ENCODE assay signal across 21 cellular contexts in the genomic region with DNA sequence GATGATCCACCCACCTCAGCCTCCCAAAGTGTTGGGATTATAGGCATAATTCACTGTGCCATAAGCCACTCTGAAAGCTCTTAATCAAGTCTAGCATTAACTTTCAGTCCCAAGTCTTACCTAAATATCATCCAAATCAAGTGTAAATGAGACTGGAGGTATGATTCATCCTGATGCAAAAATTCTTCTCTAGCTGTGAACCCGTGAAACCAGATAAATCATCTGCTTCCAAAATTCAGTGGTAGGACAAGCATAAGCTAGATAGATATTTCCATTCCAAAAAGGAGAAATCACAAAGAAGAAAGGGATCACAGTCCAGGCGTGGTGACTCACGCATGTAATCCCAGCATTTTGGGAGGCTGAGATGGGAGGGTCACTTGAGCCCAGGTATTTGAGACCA. TPM values are rescaled to one million over a fixed set of nuclear protein-coding genes. Genes with fewer than 3 reads are reported as not detected.
DNase-seq lines count a peak whose midpoint lies in the region; ATAC-seq and TF ChIP-seq lines count a peak whose summit lies in the region.
"Had no signal": no experiment of that assay in that cellular context is flagged by ENCODE, and none has a peak within 500 bp of the region (broad histone marks: within the 10 kb centered on the region; RNA-seq: fewer than 3 reads in every experiment).

No MANE protein-coding gene starts in this region.

- H3K27me3 ChIP-seq in adrenal gland (no peaks in the 10 kb centered on the region), suprapubic skin (no peaks in the 10 kb centered on the region), endodermal cell (ENCODE audit: control insufficient read depth, insufficient read depth, low read length, poor library complexity, severe bottlenecking) (no peaks in the 10 kb centered on the region)
- H3K27me3 ChIP-seq: tibial nerve had no signal

- no peak overlapping the region for H3K4me3 Mint-ChIP-seq in activated CD8-positive, alpha-beta memory T cell treated with anti-CD3 and anti-CD28 coated beads, Interleukin-2, amount 10 ng/mL, durations not matched to agents 7 days and 5 days
- H3K4me3 Mint-ChIP-seq in endodermal cell = no peak overlapping the region
- H3K4me3 Mint-ChIP-seq: activated CD8-positive, alpha-beta T cell treated with anti-CD3 and anti-CD28 coated beads, Interleukin-2, amount 10 ng/mL, durations not matched to agents 7 days and 5 days; activated naive CD8-positive, alpha-beta T cell treated with anti-CD3 and anti-CD28 coated beads, Interleukin-2, amount 50 U/mL, for 24 hours; activated T-helper 1 cell treated with anti-CD3 and anti-CD28 coated beads, Interleukin-12 subunit alpha, Interleukin-12 subunit beta, Interleukin-2, Interleukin-4 antibody, amounts not matched to agents 30 ng/mL and 10 ng/mL and 1 ng/mL, durations not matched to agents 14 hours and 24 hours and 36 hours; CD4-positive, CD25-positive, alpha-beta regulatory T cell had no signal

- no peak overlapping the region for H3K9ac ChIP-seq in endodermal cell (ENCODE audit: extremely low read depth, low read length, poor library complexity, severe bottlenecking)

- 67 to 79% (median 76%) methylated on average over 3 of the region's 3 CpGs for WGBS in adrenal gland, 4 donors
- WGBS in suprapubic skin = 66% methylated on average over 3 of the region's 3 CpGs
- WGBS in endodermal cell (ENCODE audit: insufficient coverage in 1 of 2, insufficient read length in 1 of 2), 2 experiments = 96% methylated on average over 3 of the region's 3 CpGs; no CpG with 5 or more reads in 1 of the 2 experiments

- H3K9me3 ChIP-seq in adrenal gland (replicated peaks in 1 of 3) (no peaks in the 10 kb centered on the region), suprapubic skin (no peaks in the 10 kb centered on the region), endodermal cell (ENCODE audit: control insufficient read depth, low read length) (no peaks in the 10 kb centered on the region)
- H3K9me3 ChIP-seq: tibial nerve had no signal

- peaks cover 34% of the 10 kb centered on the region for H3K36me3 Mint-ChIP-seq in activated CD8-positive, alpha-beta memory T cell treated with anti-CD3 and anti-CD28 coated beads, Interleukin-2, amount 10 ng/mL, durations not matched to agents 7 days and 5 days
- peaks cover 28% of the 10 kb centered on the region for H3K36me3 Mint-ChIP-seq in endodermal cell (ENCODE audit: low read depth)

- H3K27ac ChIP-seq in adrenal gland (peak overlapping the region in 3 of 5 donors; percentile 61 to 69 (median 68)), suprapubic skin (peak overlapping the region; percentile 87), endodermal cell (ENCODE audit: low read depth, low read length) (no peak overlapping the region)
- H3K27ac ChIP-seq: WERI-Rb-1 had no signal

- TF ChIP-seq POLR2A in adrenal gland (IDR thresholded peaks at IDR 0.05) = no peak
- no peak for TF ChIP-seq POLR2A in suprapubic skin (IDR thresholded peaks at IDR 0.05)

- peaks cover 42% of the 10 kb centered on the region for H3K4me1 Mint-ChIP-seq in activated CD8-positive, alpha-beta memory T cell treated with anti-CD3 and anti-CD28 coated beads, Interleukin-2, amount 10 ng/mL, durations not matched to agents 7 days and 5 days
- no peaks in the 10 kb centered on the region for H3K4me1 Mint-ChIP-seq in endodermal cell

- no peak for TF ChIP-seq EP300 in suprapubic skin (IDR thresholded peaks at IDR 0.05)

- no peak for ATAC-seq in activated CD8-positive, alpha-beta memory T cell treated with anti-CD3 and anti-CD28 coated beads, Interleukin-2, amount 10 ng/mL, durations not matched to agents 7 days and 5 days
- ATAC-seq: activated CD8-positive, alpha-beta T cell treated with anti-CD3 and anti-CD28 coated beads, Interleukin-2, amount 10 ng/mL, durations not matched to agents 7 days and 5 days; activated naive CD8-positive, alpha-beta T cell treated with anti-CD3 and anti-CD28 coated beads, Interleukin-2, amount 50 U/mL, for 24 hours had no signal

- H3K4me1 ChIP-seq in adrenal gland (replicated peaks in 1 of 2) (no peaks in the 10 kb centered on the region), suprapubic skin (peaks cover 7% of the 10 kb centered on the region), endodermal cell (ENCODE audit: control insufficient read depth, insufficient read depth, low read length) (no peaks in the 10 kb centered on the region)
- H3K4me1 ChIP-seq: tibial nerve had no signal

- no peaks in the 10 kb centered on the region for H3K27me3 Mint-ChIP-seq in activated CD8-positive, alpha-beta memory T cell treated with anti-CD3 and anti-CD28 coated beads, Interleukin-2, amount 10 ng/mL, durations not matched to agents 7 days and 5 days
- no peaks in the 10 kb centered on the region for H3K27me3 Mint-ChIP-seq in endodermal cell (ENCODE audit: insufficient read depth)
- H3K27me3 Mint-ChIP-seq: activated naive CD8-positive, alpha-beta T cell treated with anti-CD3 and anti-CD28 coated beads, Interleukin-2, amount 50 U/mL, for 24 hours; CD4-positive, CD25-positive, alpha-beta regulatory T cell had no signal

- H3K9me3 Mint-ChIP-seq in activated CD8-positive, alpha-beta memory T cell treated with anti-CD3 and anti-CD28 coated beads, Interleukin-2, amount 10 ng/mL, durations not matched to agents 7 days and 5 days (ENCODE audit: low read depth) = no peaks in the 10 kb centered on the region
- peaks cover 66% of the 10 kb centered on the region for H3K9me3 Mint-ChIP-seq in endodermal cell
- H3K9me3 Mint-ChIP-seq: activated naive CD8-positive, alpha-beta T cell treated with anti-CD3 and anti-CD28 coated beads, Interleukin-2, amount 50 U/mL, for 24 hours; activated T-helper 1 cell treated with anti-CD3 and anti-CD28 coated beads, Interleukin-12 subunit alpha, Interleukin-12 subunit beta, Interleukin-2, Interleukin-4 antibody, amounts not matched to agents 30 ng/mL and 10 ng/mL and 1 ng/mL, durations not matched to agents 14 hours and 24 hours and 36 hours had no signal

- H3K4me3 ChIP-seq in adrenal gland (no peak overlapping the region), suprapubic skin (no peak overlapping the region), endodermal cell (ENCODE audit: low read length) (no peak overlapping the region)
- H3K4me3 ChIP-seq: tibial nerve had no signal

- CTCF ChIA-PET in activated CD8-positive, alpha-beta memory T cell treated with anti-CD3 and anti-CD28 coated beads, Interleukin-2, amount 10 ng/mL, durations not matched to agents 7 days and 5 days (lab: Charles Lee) = interaction anchor here (1.3 kb wide), 1 partner anchor 20 kb away, joined by 3 read pairs; no protein-coding TSS in a partner anchor

- peak overlapping the region; percentile 83 for H3K27ac Mint-ChIP-seq in activated CD8-positive, alpha-beta memory T cell treated with anti-CD3 and anti-CD28 coated beads, Interleukin-2, amount 10 ng/mL, durations not matched to agents 7 days and 5 days
- no peak overlapping the region for H3K27ac Mint-ChIP-seq in endodermal cell
- H3K27ac Mint-ChIP-seq: CD4-positive, CD25-positive, alpha-beta regulatory T cell had no signal

- intact Hi-C loops in adrenal gland (cut with DNase I) = no loop called here

- no peak for DNase-seq in activated CD8-positive, alpha-beta memory T cell treated with anti-CD3 and anti-CD28 coated beads, Interleukin-2, amount 10 ng/mL, durations not matched to agents 7 days and 5 days
- no peak for DNase-seq in activated CD8-positive, alpha-beta memory T cell treated with anti-CD3 and anti-CD28 coated beads, Interleukin-2, amount 50 U/mL, for 4 hours
- DNase-seq in adrenal gland (no peak), glomerular visceral epithelial cell (ENCODE audit: extremely low spot score) (peak; percentile 4), suprapubic skin (ENCODE audit: low spot score in 2 of 2) (no peak), endodermal cell (no peak), NCI-H1092 (lab: John Stamatoyannopoulos, UW) (no peak), NCI-H524 (lab: John Stamatoyannopoulos, UW) (no peak)
- DNase-seq: activated CD8-positive, alpha-beta T cell treated with anti-CD3 and anti-CD28 coated beads, Interleukin-2, amount 10 ng/mL, durations not matched to agents 7 days and 5 days; activated naive CD8-positive, alpha-beta T cell treated with anti-CD3 and anti-CD28 coated beads, Interleukin-2, amount 50 U/mL, for 24 hours; caudate nucleus; CD4-positive, CD25-positive, alpha-beta regulatory T cell; effector CD4-positive, alpha-beta T cell; left cardiac atrium; NCI-H187; NCI-H446; NK-92 treated with Interleukin-12 subunit alpha and Interleukin-12 subunit beta, amount 100 ng/mL, for 24 hours; SHP77; WERI-Rb-1 had no signal

- TF ChIP-seq CTCF in adrenal gland (IDR thresholded peaks at IDR 0.05) (no peak), suprapubic skin (IDR thresholded peaks at IDR 0.05) (no peak), endodermal cell (conservative IDR thresholded peaks at IDR 0.05) (no peak)

- H3K36me3 ChIP-seq in adrenal gland (replicated peaks in 1 of 2) (no peaks in the 10 kb centered on the region), suprapubic skin (peaks cover 18% of the 10 kb centered on the region), endodermal cell (ENCODE audit: control insufficient read depth, insufficient read depth, low read length) (peaks cover 22% of the 10 kb centered on the region)

RNA-seq across cellular contexts. Expression of gene TBC1D25, which starts 8.8 kb away (rescaled TPM):
- 10 to 100 TPM; 23.2 to 26.3 TPM for total RNA-seq in activated CD8-positive, alpha-beta memory T cell treated with anti-CD3 and anti-CD28 coated beads, Interleukin-2, amount 10 ng/mL, durations not matched to agents 7 days and 5 days
- total RNA-seq in adrenal gland (10 to 100 TPM in 7 of 8 donors, 1 to 10 TPM in 1; 9.7 to 31.0 (median 16.7) TPM), suprapubic skin (10 to 100 TPM; 12.9 to 21.2 (median 17.3) TPM), endodermal cell (1 to 10 TPM; 7.0 to 7.6 TPM)
- polyA plus RNA-seq in adrenal gland = 10 to 100 TPM in 1 of 3 donors, 1 to 10 TPM in 2; 8.9 to 12.5 (median 9.5) TPM
- 7.3 TPM for polyA plus RNA-seq in endodermal cell (2013, experiment 1 of 2)
- 6.5 TPM for polyA plus RNA-seq in endodermal cell (2013, experiment 2 of 2)

RNA-seq across cellular contexts. Expression of gene EBP, which starts 9.1 kb away (rescaled TPM):
- 100 to 1,000 TPM; 359 to 395 TPM for total RNA-seq in activated CD8-positive, alpha-beta memory T cell treated with anti-CD3 and anti-CD28 coated beads, Interleukin-2, amount 10 ng/mL, durations not matched to agents 7 days and 5 days
- total RNA-seq in adrenal gland (100 to 1,000 TPM in 7 of 8 donors, 10 to 100 TPM in 1; 85.8 to 678 (median 152) TPM), suprapubic skin (10 to 100 TPM; 43.4 to 82.7 (median 71.9) TPM), endodermal cell (100 to 1,000 TPM; 105 to 119 TPM)
- 1,000 to 10,000 TPM in 1 of 3 donors, 100 to 1,000 TPM in 2; 119 to 1,010 (median 252) TPM for polyA plus RNA-seq in adrenal gland
- 155 TPM for polyA plus RNA-seq in endodermal cell (2013, experiment 1 of 2)
- polyA plus RNA-seq in endodermal cell (2013, experiment 2 of 2) = 164 TPM

RNA-seq across cellular contexts. Expression of gene PORCN, which starts 21.9 kb away (rescaled TPM):
- 10 to 100 TPM; 22.4 to 25.7 TPM for total RNA-seq in activated CD8-positive, alpha-beta memory T cell treated with anti-CD3 and anti-CD28 coated beads, Interleukin-2, amount 10 ng/mL, durations not matched to agents 7 days and 5 days
- total RNA-seq in adrenal gland (100 to 1,000 TPM in 2 of 8 donors, 10 to 100 TPM in 6; 48.3 to 290 (median 90.2) TPM), suprapubic skin (10 to 100 TPM; 16.7 to 34.5 (median 25.8) TPM), endodermal cell (10 to 100 TPM; 51.1 to 54.4 TPM)
- 100 to 1,000 TPM in 1 of 3 donors, 10 to 100 TPM in 2; 36.6 to 199 (median 60.1) TPM for polyA plus RNA-seq in adrenal gland
- polyA plus RNA-seq in endodermal cell (2013, experiment 1 of 2) = 40.1 TPM
- polyA plus RNA-seq in endodermal cell (2013, experiment 2 of 2) = 45.9 TPM

RNA-seq across cellular contexts. Expression of gene RBM3, which starts 43.5 kb away (rescaled TPM):
- total RNA-seq in activated CD8-positive, alpha-beta memory T cell treated with anti-CD3 and anti-CD28 coated beads, Interleukin-2, amount 10 ng/mL, durations not matched to agents 7 days and 5 days = 100 to 1,000 TPM; 149 to 183 TPM
- 100 to 1,000 TPM in 5 of 8 donors, 10 to 100 TPM in 3; 52.9 to 284 (median 119) TPM for total RNA-seq in adrenal gland
- 100 to 1,000 TPM; 170 to 234 (median 224) TPM for polyA plus RNA-seq in adrenal gland
- 100 to 1,000 TPM; 167 to 245 (median 204) TPM for total RNA-seq in suprapubic skin
- total RNA-seq in endodermal cell = 100 to 1,000 TPM; 183 to 189 TPM
- polyA plus RNA-seq in endodermal cell (2013, experiment 1 of 2) = 217 TPM
- polyA plus RNA-seq in endodermal cell (2013, experiment 2 of 2) = 195 TPM

RNA-seq across cellular contexts. Expression of gene FTSJ1, which starts 54.7 kb away (rescaled TPM):
- 10 to 100 TPM; 72.7 to 75.4 TPM for total RNA-seq in activated CD8-positive, alpha-beta memory T cell treated with anti-CD3 and anti-CD28 coated beads, Interleukin-2, amount 10 ng/mL, durations not matched to agents 7 days and 5 days
- total RNA-seq in adrenal gland (10 to 100 TPM; 27.8 to 83.4 (median 41.0) TPM), suprapubic skin (10 to 100 TPM; 27.8 to 54.3 (median 47.9) TPM), endodermal cell (10 to 100 TPM; 47.3 to 54.3 TPM)
- 10 to 100 TPM; 42.2 to 59.2 (median 52.0) TPM for polyA plus RNA-seq in adrenal gland
- polyA plus RNA-seq in endodermal cell (2013, experiment 1 of 2) = 46.1 TPM
- polyA plus RNA-seq in endodermal cell (2013, experiment 2 of 2) = 43.6 TPM
